23 cellular contexts compared by ENCODE assay signal in genomic region chr4:111652986-111653385, GRCh38.
"Had no signal": no experiment of that assay in that cellular context is flagged by ENCODE, and none has a peak within 500 bp of the region (broad histone marks: within the 10 kb centered on the region; RNA-seq: fewer than 3 reads in every experiment).

No MANE protein-coding gene starts in this region.

- H2AFZ ChIP-seq: hepatocyte had no signal

- H3K36me3 ChIP-seq: colonic mucosa, esophagus squamous epithelium, gastroesophageal sphincter, heart left ventricle, left lung, lower lobe of right lung had no signal

- FAIRE-seq: endothelial cell of umbilical vein, frontal cortex had no signal

- H3K79me2 ChIP-seq: hepatocyte had no signal

- H3K27ac Mint-ChIP-seq: dendritic cell treated with granulocyte-macrophage colony-stimulating factor and Interleukin-4, amounts not matched to agents 40 ng/mL and 50 ng/mL, for 4 days; effector memory CD8-positive, alpha-beta T cell; immature natural killer cell; naive thymus-derived CD4-positive, alpha-beta T cell; natural killer cell had no signal

- H3K9me3 ChIP-seq: colonic mucosa, esophagus squamous epithelium, gastroesophageal sphincter, heart left ventricle, left lung, lower lobe of right lung had no signal

- DNase-seq: colonic mucosa; cortex of kidney; effector CD8-positive, alpha-beta T cell; effector memory CD8-positive, alpha-beta T cell; erythroblast; esophagus squamous epithelium; heart left ventricle; hypothalamus; immature natural killer cell; islet precursor cell; left cardiac atrium; left lung; left ventricle myocardium superior; lower lobe of right lung; midbrain; naive thymus-derived CD4-positive, alpha-beta T cell; natural killer cell had no signal

- H3K27me3 ChIP-seq: colonic mucosa, hepatocyte, left lung had no signal

- H3K4me1 ChIP-seq: colonic mucosa, esophagus squamous epithelium, gastroesophageal sphincter, heart left ventricle, left lung, lower lobe of right lung had no signal

- H3K27me3 Mint-ChIP-seq: effector memory CD8-positive, alpha-beta T cell; naive thymus-derived CD4-positive, alpha-beta T cell had no signal

- H3K36me3 Mint-ChIP-seq: immature natural killer cell; naive thymus-derived CD4-positive, alpha-beta T cell; natural killer cell had no signal

- H3K9me3 Mint-ChIP-seq: dendritic cell treated with granulocyte-macrophage colony-stimulating factor and Interleukin-4, amounts not matched to agents 40 ng/mL and 50 ng/mL, for 4 days had no signal

- H3K4me1 Mint-ChIP-seq: immature natural killer cell, natural killer cell had no signal

- H3K4me3 Mint-ChIP-seq: dendritic cell treated with granulocyte-macrophage colony-stimulating factor and Interleukin-4, amounts not matched to agents 40 ng/mL and 50 ng/mL, for 4 days; effector memory CD8-positive, alpha-beta T cell; immature natural killer cell; naive thymus-derived CD4-positive, alpha-beta T cell; natural killer cell had no signal

- H3K27ac ChIP-seq: colonic mucosa, epithelial cell of prostate, esophagus squamous epithelium, gastroesophageal sphincter, heart left ventricle, hepatocyte, left lung, lower lobe of right lung had no signal

- H3K4me3 ChIP-seq: colonic mucosa, esophagus squamous epithelium, gastroesophageal sphincter, heart left ventricle, hepatocyte, left lung, lower lobe of right lung had no signal

- H3K4me2 ChIP-seq: hepatocyte had no signal
